In the genomic region with DNA sequence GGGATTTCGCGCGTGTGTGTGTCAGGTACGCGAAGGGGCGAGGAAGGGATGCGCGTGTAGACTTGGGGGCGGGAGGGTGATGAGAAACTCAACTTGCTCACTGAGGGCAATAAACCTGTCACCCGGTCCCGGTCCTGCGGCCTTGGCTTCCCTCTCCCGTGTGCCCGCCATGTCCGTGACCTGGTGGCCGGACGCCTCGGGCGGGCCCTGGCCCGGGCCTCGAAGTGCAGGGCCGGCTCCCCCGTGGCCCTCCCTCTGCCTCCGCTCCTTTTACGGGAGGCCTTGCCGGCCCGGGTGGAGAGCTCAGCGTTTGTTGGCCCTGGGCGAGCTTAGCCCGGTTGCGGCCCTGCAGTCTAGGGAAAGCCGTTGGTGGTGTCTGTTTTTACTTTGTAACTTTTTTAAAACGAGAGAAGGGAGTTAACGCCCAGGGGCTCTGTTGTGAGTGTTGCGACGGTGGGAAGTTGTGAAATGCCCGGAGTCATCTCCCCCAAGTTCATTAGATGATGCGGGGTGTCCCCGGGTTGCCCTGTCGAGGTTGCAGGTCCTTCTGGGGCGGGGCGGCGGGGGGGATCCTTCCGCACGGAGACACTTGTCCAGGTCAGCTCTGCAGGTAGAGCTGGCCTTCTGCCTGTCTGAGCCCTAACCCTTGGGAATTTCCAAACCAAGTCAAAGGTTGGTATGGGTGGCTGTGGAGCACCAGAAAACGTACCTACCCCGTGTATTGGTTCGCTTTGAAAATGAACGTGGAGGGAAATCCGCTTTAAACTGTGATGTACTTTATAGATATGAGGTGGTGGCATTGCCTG, we compare ENCODE assay signal across 8 cellular contexts. TPM values are rescaled to one million over a fixed set of nuclear protein-coding genes. Genes with fewer than 3 reads are reported as not detected.
DNase-seq lines count a peak whose midpoint lies in the region; ATAC-seq, FAIRE-seq and TF ChIP-seq lines count a peak whose summit lies in the region.

No MANE protein-coding gene starts in this region.

- TF ChIP-seq EP300 in HepG2 (IDR thresholded peaks at IDR 0.05; ENCODE audit: low read depth in 2 of 2, low read length in 2 of 2) (no peak), HepG2 (CRISPR knock-in tag; IDR thresholded peaks at IDR 0.05; ENCODE audit: borderline replicate concordance) (no peak)

- intact Hi-C loops in HepG2 (cut with micrococcal nuclease; ENCODE audit: unreplicated experiment) = no loop called here

- H3K27ac ChIP-seq in coronary artery (peak overlapping the region; percentile 97 to 99), HepG2 (ENCODE audit: extremely low read length, insufficient read depth, low read length) (peak overlapping the region; percentile 94)

- in situ Hi-C loops in HepG2 (cut with HindIII; ENCODE audit: extremely low pct_ligation_motif_present, low pct_unique_long_range_greater_than_20kb) = no loop called here

- H3K79me2 ChIP-seq in HepG2 (ENCODE audit: insufficient read depth, low read length) = peaks cover 54% of the 10 kb centered on the region

- TSS peak; percentile 52 for BruUV-seq in HepG2 (replicated peaks; lab: Mats Ljungman, UMichigan)

- POLR2A ChIA-PET in HepG2 (lab: Yijun Ruan, JAX) = interaction anchor here (1.3 to 1.6 kb wide), 6 partner anchors 9 to 250 kb away, joined by 3 to 10 read pairs (median 4); partner anchors contain the start of genes METTL4 and NDC80

- no peaks in the 10 kb centered on the region; a peak in 1 of 5 replicates for H3K27me3 ChIP-seq in HepG2 (ENCODE audit: control insufficient read depth in 1 of 2, insufficient read depth in 2 of 2, low read length in 2 of 2)

- ATAC-seq in GM21717 (IDR thresholded peaks at IDR 0.05; ENCODE audit: unreplicated experiment) = peak; percentile 13
- ATAC-seq in HepG2 = peak; percentile 66

- TF ChIP-seq CTCF in LNCaP clone FGC (IDR thresholded peaks at IDR 0.05; ENCODE audit: control insufficient read depth, extremely low read depth, insufficient read depth) (no peak), coronary artery (IDR thresholded peaks at IDR 0.05) (no peak), HepG2 (CRISPR knock-in tag; IDR thresholded peaks at IDR 0.05) (no peak)

- peak; percentile 50 for DNase-seq in DMS79 (lab: John Stamatoyannopoulos, UW)
- DNase-seq in LNCaP clone FGC (ENCODE audit: low read depth) = no peak
- DNase-seq in activated CD4-positive, alpha-beta T cell treated with anti-CD3 and anti-CD28 coated beads for 4 hours = peak; percentile 19 to 53
- peak; percentile 87 for DNase-seq in coronary artery (ENCODE audit: low spot score)
- DNase-seq in HepG2 (ENCODE audit: low spot score) = peak; percentile 15
- peak; percentile 18 for DNase-seq in stimulated activated CD8-positive, alpha-beta memory T cell treated with anti-CD3 and anti-CD28 coated beads, Interleukin-15, amount 100 ng/mL, for 24 hours (ENCODE audit: low read depth)
- DNase-seq in NCI-H446 treated with DMSO at 0.1 percent for 48 hours (lab: John Stamatoyannopoulos, UW) = no peak

- peaks cover 0 to 3% of the 10 kb centered on the region in 2 experiments; a peak in 2 of 5 replicates for H3K36me3 ChIP-seq in HepG2 (replicated peaks in 1 of 2; ENCODE audit: control insufficient read depth in 1 of 2, insufficient read depth in 2 of 2, low read length in 2 of 2)

- CTCF ChIA-PET in HepG2 (lab: Yijun Ruan, JAX; ENCODE audit: low intra/inter-chr PET ratio, low total read pairs) = no interaction called here

- peak overlapping the region; percentile 87 for H3K4me2 ChIP-seq in HepG2 (ENCODE audit: low read depth, low read length)

- TF ChIP-seq POLR2A in HepG2 (IDR thresholded peaks at IDR 0.05; ENCODE audit: insufficient read depth in 1 of 2, low read depth in 2 of 2, low read length in 2 of 2) = no peak

- H3K9ac ChIP-seq in HepG2 (ENCODE audit: insufficient read depth, low read depth, low read length) = peak overlapping the region; percentile 93

- peaks cover 31% of the 10 kb centered on the region for H4K20me1 ChIP-seq in HepG2 (ENCODE audit: insufficient read depth, low read length)

- H2AFZ ChIP-seq in HepG2 (ENCODE audit: low read length) = no peak overlapping the region

- H3K9me3 ChIP-seq in HepG2 (ENCODE audit: low read length) = no peaks in the 10 kb centered on the region

- WGBS in HepG2 (ENCODE audit: low lambda C conversion rate) = 1% methylated on average over 29 of the region's 50 CpGs

- TF ChIP-seq RAD21 in HepG2 (CRISPR knock-in tag; IDR thresholded peaks at IDR 0.05) = no peak

- H3K4me3 ChIP-seq in LNCaP clone FGC (ENCODE audit: low read depth, low read length) = peak overlapping the region; percentile 92
- H3K4me3 ChIP-seq in coronary artery = peak overlapping the region; percentile 93
- H3K4me3 ChIP-seq in HepG2 (replicated peaks in 1 of 3; ENCODE audit: insufficient read depth in 1 of 3, low read depth in 2 of 3, low read length in 3 of 3) = peak overlapping the region; percentile 88 to 91 (median 89)

- peak; percentile 12 for FAIRE-seq in HepG2 (lab: Jason Lieb, UNC)

- peaks cover 32% of the 10 kb centered on the region for H3K4me1 ChIP-seq in HepG2 (ENCODE audit: insufficient read depth, low read length)

TF ChIP-seq in HepG2, 621 proteins besides CTCF, POLR2A, EP300 and RAD21 (continues in another document):
- TF ChIP-seq WIZ (CRISPR knock-in tag; IDR thresholded peaks at IDR 0.05) (0 out of 2 replicates have a peak, but pooled peaks have one; percentile 18), ASH2L (IDR thresholded peaks at IDR 0.05; ENCODE audit: insufficient read length, low read depth, low read length) (no peak), MYPOP (CRISPR knock-in tag; IDR thresholded peaks at IDR 0.05) (0 out of 2 replicates have a peak, but pooled peaks have one; percentile 14)
- TF ChIP-seq, protein P1, sequence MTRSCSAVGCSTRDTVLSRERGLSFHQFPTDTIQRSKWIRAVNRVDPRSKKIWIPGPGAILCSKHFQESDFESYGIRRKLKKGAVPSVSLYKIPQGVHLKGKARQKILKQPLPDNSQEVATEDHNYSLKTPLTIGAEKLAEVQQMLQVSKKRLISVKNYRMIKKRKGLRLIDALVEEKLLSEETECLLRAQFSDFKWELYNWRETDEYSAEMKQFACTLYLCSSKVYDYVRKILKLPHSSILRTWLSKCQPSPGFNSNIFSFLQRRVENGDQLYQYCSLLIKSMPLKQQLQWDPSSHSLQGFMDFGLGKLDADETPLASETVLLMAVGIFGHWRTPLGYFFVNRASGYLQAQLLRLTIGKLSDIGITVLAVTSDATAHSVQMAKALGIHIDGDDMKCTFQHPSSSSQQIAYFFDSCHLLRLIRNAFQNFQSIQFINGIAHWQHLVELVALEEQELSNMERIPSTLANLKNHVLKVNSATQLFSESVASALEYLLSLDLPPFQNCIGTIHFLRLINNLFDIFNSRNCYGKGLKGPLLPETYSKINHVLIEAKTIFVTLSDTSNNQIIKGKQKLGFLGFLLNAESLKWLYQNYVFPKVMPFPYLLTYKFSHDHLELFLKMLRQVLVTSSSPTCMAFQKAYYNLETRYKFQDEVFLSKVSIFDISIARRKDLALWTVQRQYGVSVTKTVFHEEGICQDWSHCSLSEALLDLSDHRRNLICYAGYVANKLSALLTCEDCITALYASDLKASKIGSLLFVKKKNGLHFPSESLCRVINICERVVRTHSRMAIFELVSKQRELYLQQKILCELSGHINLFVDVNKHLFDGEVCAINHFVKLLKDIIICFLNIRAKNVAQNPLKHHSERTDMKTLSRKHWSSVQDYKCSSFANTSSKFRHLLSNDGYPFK (CRISPR knock-in tag; IDR thresholded peaks at IDR 0.05; ENCODE audit: borderline replicate concordance) = peak; percentile 62

RNA-seq across cellular contexts. Expression of gene SMCHD1, which starts 0.9 kb away (rescaled TPM):
- total RNA-seq in HepG2 (2016; rRNA removed; fragmentation: Illumina TruSeq; extraction: Trizol) = 93.6 and 110 TPM in 2 replicates
- total RNA-seq in HepG2 (2016; cell fraction: cytosol; rRNA removed; fragmentation: Illumina TruSeq; extraction: Trizol; ENCODE audit: low read depth) = 13.6 and 15.9 TPM in 2 replicates
- total RNA-seq in HepG2 (2016; cell fraction: insoluble cytoplasmic fraction; rRNA removed; fragmentation: Illumina TruSeq; extraction: Trizol) = 84.6 and 113 TPM in 2 replicates
- total RNA-seq in HepG2 (2016; cell fraction: membrane; rRNA removed; fragmentation: Illumina TruSeq; extraction: Trizol) = 23.8 and 24.6 TPM in 2 replicates
- 173 and 188 TPM in 2 replicates for total RNA-seq in HepG2 (2016; cell fraction: nucleus; rRNA removed; fragmentation: Illumina TruSeq; extraction: Trizol)
- polyA plus RNA-seq in HepG2 (2011; rRNA removed) = 17.9 and 21.4 TPM in 2 replicates
- polyA plus RNA-seq in HepG2 (2011; cell fraction: cytosol; rRNA removed) = 6.3 and 9.9 TPM in 2 replicates
- 24.2 and 26.2 TPM in 2 replicates for polyA plus RNA-seq in HepG2 (2011; cell fraction: nucleus; rRNA removed)
- 24.4 and 28.6 TPM in 2 replicates for polyA plus RNA-seq in HepG2 (2012)
- polyA plus RNA-seq in HepG2 (2016; cell fraction: cytosol; fragmentation: Illumina TruSeq; extraction: Trizol; ENCODE audit: low read depth) = 0.93 and 1.4 TPM in 2 replicates
- polyA plus RNA-seq in HepG2 (2016; cell fraction: insoluble cytoplasmic fraction; fragmentation: Illumina TruSeq; extraction: Trizol; ENCODE audit: low read depth) = 52.1 and 55.6 TPM in 2 replicates
- 2.3 and 3.4 TPM in 2 replicates for polyA plus RNA-seq in HepG2 (2016; cell fraction: membrane; fragmentation: Illumina TruSeq; extraction: Trizol; ENCODE audit: low read depth)
- polyA plus RNA-seq in HepG2 (2016; cell fraction: nucleus; fragmentation: Illumina TruSeq; extraction: Trizol; ENCODE audit: insufficient read depth, low read depth) = 90.4 and 91.3 TPM in 2 replicates
- polyA minus RNA-seq in HepG2 (2011; rRNA and poly(A)+ RNA removed; ENCODE audit: low replicate concordance) = 18.4 and 33.4 TPM in 2 replicates
- polyA minus RNA-seq in HepG2 (2011; cell fraction: cytosol; rRNA and poly(A)+ RNA removed) = 38.2 and 47.6 TPM in 2 replicates
- 266 and 276 TPM in 2 replicates for polyA minus RNA-seq in HepG2 (2011; cell fraction: nucleus; rRNA and poly(A)+ RNA removed)

Comparison
In these comparisons a context has a peak if more than half of its experiments do, and no peak if none do; other contexts are left out.
1. DNase-seq: peak in DMS79 (single experiment), activated CD4-positive, alpha-beta T cell treated with anti-CD3 and anti-CD28 coated beads for 4 hours (2 of 2), coronary artery (single experiment), HepG2 (single experiment) and stimulated activated CD8-positive, alpha-beta memory T cell treated with anti-CD3 and anti-CD28 coated beads, Interleukin-15, amount 100 ng/mL, for 24 hours (single experiment); none in LNCaP clone FGC (single experiment) and NCI-H446 treated with DMSO at 0.1 percent for 48 hours (single experiment).
2. Peak in every context shown above with its lines, with median percentiles within 50 percentile points of each other: H3K4me3 ChIP-seq.